Comparison of ENCODE assay signal across 23 cellular contexts in the genomic region with DNA sequence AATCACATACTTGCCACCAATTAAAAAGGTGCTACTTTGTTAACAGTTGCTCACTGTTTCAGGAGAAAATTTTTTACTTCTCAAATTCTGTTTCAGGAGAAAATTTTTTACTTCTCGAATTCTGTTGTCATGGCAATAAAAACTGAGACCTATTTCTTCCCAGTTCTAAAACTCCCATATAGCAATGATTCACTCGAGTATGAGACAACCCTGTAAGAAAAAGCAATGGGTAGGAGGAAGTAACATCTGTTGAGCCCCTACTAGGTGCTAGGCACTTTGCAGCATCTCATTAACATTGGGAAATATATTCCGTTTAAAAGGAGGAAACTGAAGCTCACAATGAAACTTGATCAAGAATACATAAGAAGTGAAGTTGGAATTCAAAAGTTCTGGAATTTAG.
"Had no signal": no experiment of that assay in that cellular context is flagged by ENCODE, and none has a peak within 500 bp of the region (broad histone marks: within the 10 kb centered on the region; RNA-seq: fewer than 3 reads in every experiment).

No MANE protein-coding gene starts in this region.

- ATAC-seq: activated CD8-positive, alpha-beta memory T cell treated with anti-CD3 and anti-CD28 coated beads, Interleukin-2, amount 10 ng/mL, durations not matched to agents 7 days and 5 days; body of pancreas; Panc1; Right ventricle myocardium inferior; WTC11 had no signal

- DNase-seq: activated CD4-positive, alpha-beta T cell treated with anti-CD3 and anti-CD28 coated beads for 48 hours; activated CD4-positive, alpha-beta T cell treated with anti-CD3 and anti-CD28 coated beads, Interleukin-2, amount 50 U/mL, for 48 hours; activated CD4-positive, CD25-positive, alpha-beta regulatory T cell treated with anti-CD3 and anti-CD28 coated beads, Interleukin-2, amount 50 U/mL, for 72 hours; activated CD8-positive, alpha-beta memory T cell treated with anti-CD3 and anti-CD28 coated beads, Interleukin-2, amount 10 ng/mL, durations not matched to agents 7 days and 5 days; activated effector memory CD4-positive, alpha-beta T cell treated with Interleukin-2 at 50 U/mL for 16 hours; activated naive CD4-positive, alpha-beta T cell; activated T-cell treated with anti-CD3 and anti-CD28 coated beads, Interleukin-2, amount 50 U/mL, for 24 hours; amniotic stem cell; body of pancreas; central memory CD4-positive, alpha-beta T cell; MG63; NCI-H1092; NCI-H1417; NCI-H1930; NCI-H2171 treated with DMSO at 0.1 percent for 48 hours; NCI-H226; NCI-H526 treated with DMSO at 0.1 percent for 48 hours; NCI-H82; RPMI8226; SW 1271 had no signal
